Comparison of ENCODE assay signal across 8 cellular contexts in the genomic region with DNA sequence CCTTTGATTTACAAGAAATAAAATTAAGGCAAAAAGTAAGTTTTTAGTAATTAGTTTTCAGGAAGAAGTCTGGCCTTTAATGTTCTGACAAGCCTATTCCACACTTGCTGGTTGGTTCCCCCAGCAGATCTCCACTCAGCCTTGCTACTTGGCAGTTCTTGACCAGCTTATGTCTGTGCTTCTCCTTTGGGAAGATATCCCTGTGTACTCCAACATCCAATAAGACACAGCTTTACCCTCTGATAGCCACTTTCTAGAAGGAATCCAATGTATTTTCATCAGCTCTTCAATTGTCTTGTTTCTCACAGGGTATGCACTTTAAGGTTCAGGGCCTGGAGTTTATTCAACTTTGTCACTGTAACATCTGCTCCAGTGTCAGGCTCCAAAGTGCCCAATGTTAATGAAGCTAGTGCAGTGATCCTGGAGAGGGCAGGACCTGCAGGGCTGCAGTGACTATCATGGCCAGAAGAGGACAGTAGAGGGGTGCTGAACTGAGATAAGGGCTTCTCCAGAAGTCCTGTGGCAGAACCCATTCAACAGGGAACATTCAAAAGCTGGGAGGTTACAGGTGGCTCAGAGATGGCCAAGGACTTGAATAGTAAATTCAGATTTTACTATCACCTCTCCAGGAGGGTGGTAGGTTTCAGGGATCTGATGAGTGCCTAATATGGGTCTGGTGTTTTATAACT. TPM values are rescaled to one million over a fixed set of nuclear protein-coding genes. Genes with fewer than 3 reads are reported as not detected.
DNase-seq lines count a peak whose midpoint lies in the region; ATAC-seq and TF ChIP-seq lines count a peak whose summit lies in the region.

No MANE protein-coding gene starts in this region.

- H3K4me1 ChIP-seq in SK-N-SH (ENCODE audit: control insufficient read depth in 1 of 2, insufficient read depth in 2 of 2, low read depth in 1 of 2, low read length in 1 of 2): peaks cover 0 to 1% of the 10 kb centered on the region in 2 experiments; a peak in 1 of 4 replicates

- CTCF ChIA-PET in SK-N-SH (lab: Yijun Ruan, JAX): interaction anchor here (0.6 to 8.0 kb wide), 39 partner anchors 10 to 677 kb away, joined by 3 to 198 read pairs (median 4); a partner anchor contains a TSS

- peaks cover 0 to 7% (median 0%) of the 10 kb centered on the region in 5 experiments for H3K9me3 Mint-ChIP-seq in brain

- no peak overlapping the region for H3K9ac ChIP-seq in SK-N-SH

- POLR2A ChIA-PET in SK-N-SH (lab: Yijun Ruan, JAX): interaction anchor here (1.1 kb wide), 1 partner anchor 70 kb away, joined by 7 read pairs; a partner anchor contains a TSS

- H3F3A ChIP-seq in SK-N-SH (replicated peaks; ENCODE audit: insufficient read depth): no peaks in the 10 kb centered on the region

- H3K27me3 Mint-ChIP-seq in brain: peaks cover 4% of the 10 kb centered on the region

- peak overlapping the region in 1 of 2 experiments; percentile 27; a peak in 1 of 4 replicates for H3K4me3 ChIP-seq in SK-N-SH (ENCODE audit: low read depth in 2 of 2, low read length in 1 of 2)

- peaks cover 19 to 24% of the 10 kb centered on the region in 2 experiments for H3K36me3 ChIP-seq in SK-N-SH (replicated peaks in 1 of 2; ENCODE audit: control insufficient read depth in 1 of 2, insufficient read depth in 2 of 2, low read length in 1 of 2)

- H3K79me2 ChIP-seq in SK-N-SH (ENCODE audit: insufficient read depth): no peaks in the 10 kb centered on the region

- H4K20me1 ChIP-seq in SK-N-SH (ENCODE audit: insufficient read depth): no peaks in the 10 kb centered on the region

- TF ChIP-seq RAD21 in SK-N-SH (IDR thresholded peaks at IDR 0.05; ENCODE audit: low read length): peak; percentile 84

- no peaks in the 10 kb centered on the region; the same call in 1 of the 2 replicates for H3K27me3 ChIP-seq in SK-N-SH (ENCODE audit: insufficient read depth)

- peak; percentile 72 for TF ChIP-seq CTCF in SK-N-SH (IDR thresholded peaks at IDR 0.05)
- TF ChIP-seq CTCF in brain (conservative IDR thresholded peaks at IDR 0.05): peak; percentile 74 to 92

- H3K4me2 ChIP-seq in SK-N-SH: no peak overlapping the region

- DNase-seq in activated CD8-positive, alpha-beta memory T cell treated with anti-CD3 and anti-CD28 coated beads for 24 hours: peak; percentile 62
- DNase-seq in activated CD8-positive, alpha-beta memory T cell treated with anti-CD3 and anti-CD28 coated beads, Interleukin-2, amount 50 U/mL, for 48 hours: no peak
- DNase-seq in NCI-H1092 (lab: John Stamatoyannopoulos, UW) (peak; percentile 78), SK-N-SH (peak; percentile 57), kidney glomerular epithelial cell (lab: John Stamatoyannopoulos, UW) (peak; percentile 67)
- peak; percentile 35 to 43 for DNase-seq in stimulated activated CD4-positive, alpha-beta T cell treated with anti-CD3 and anti-CD28 coated beads, Interleukin-4, amount 100 ng/mL, for 48 hours (ENCODE audit: low read depth in 2 of 2)

- no peak overlapping the region for H2AFZ ChIP-seq in SK-N-SH (ENCODE audit: low read depth)

- H3K36me3 Mint-ChIP-seq in brain: peaks cover 9% of the 10 kb centered on the region

- no peak overlapping the region for H3K27ac ChIP-seq in SK-N-SH (ENCODE audit: low read depth in 2 of 2, low read length in 1 of 2)

- no peak for TF ChIP-seq EP300 in SK-N-SH (IDR thresholded peaks at IDR 0.05; ENCODE audit: borderline replicate concordance in 1 of 2, low read depth in 1 of 2, low read length in 1 of 2)

- H3K9me3 ChIP-seq in SK-N-SH: no peaks in the 10 kb centered on the region

- H3K4me1 Mint-ChIP-seq in brain: peaks cover 12% of the 10 kb centered on the region

- no peaks in the 10 kb centered on the region for H3K9me2 ChIP-seq in SK-N-SH

- no peak overlapping the region for H3K4me3 Mint-ChIP-seq in brain

- ATAC-seq in HG02571 (IDR thresholded peaks at IDR 0.05; ENCODE audit: unreplicated experiment): peak; percentile 78

- H3K27ac Mint-ChIP-seq in brain: peak overlapping the region in 3 of 5 experiments; percentile 12 to 66 (median 35)

TF ChIP-seq in SK-N-SH, 30 proteins besides CTCF, POLR2A, EP300 and RAD21:
- TF ChIP-seq JUND (IDR thresholded peaks at IDR 0.05) (no peak), SMC3 (IDR thresholded peaks at IDR 0.05; ENCODE audit: low read depth, low read length) (peak; percentile 77)

RNA-seq across cellular contexts. Expression of a gene that starts 22.9 kb away (rescaled TPM):
- polyA plus RNA-seq in SK-N-SH (2012; rRNA removed) (95.4 and 146 TPM in 2 replicates), brain (ENCODE audit: insufficient read depth, low read depth, low replicate concordance) (33.1 TPM)
- polyA plus RNA-seq in SK-N-SH (2012; cell fraction: cytosol; rRNA removed): 133 and 160 TPM in 2 replicates
- polyA plus RNA-seq in SK-N-SH (2012; cell fraction: nucleus; rRNA removed): 97.0 and 184 TPM in 2 replicates

RNA-seq across cellular contexts. Expression of a gene that starts 23.0 kb away (rescaled TPM):
- polyA plus RNA-seq in SK-N-SH (2012; rRNA removed) (66.2 and 120 TPM in 2 replicates), brain (ENCODE audit: insufficient read depth, low read depth, low replicate concordance) (1.8 TPM)
- 32.0 and 34.4 TPM in 2 replicates for polyA plus RNA-seq in SK-N-SH (2012; cell fraction: cytosol; rRNA removed)
- 242 and 548 TPM in 2 replicates for polyA plus RNA-seq in SK-N-SH (2012; cell fraction: nucleus; rRNA removed)

RNA-seq across cellular contexts. Expression of a gene that starts 42.0 kb away (rescaled TPM):
- polyA plus RNA-seq in SK-N-SH (2012; rRNA removed) (2.1 and 2.3 TPM in 2 replicates), brain (ENCODE audit: insufficient read depth, low read depth, low replicate concordance) (0.53 TPM)
- 0.41 and 0.52 TPM in 2 replicates for polyA plus RNA-seq in SK-N-SH (2012; cell fraction: cytosol; rRNA removed)
- 15.9 and 18.1 TPM in 2 replicates for polyA plus RNA-seq in SK-N-SH (2012; cell fraction: nucleus; rRNA removed)

Comparison
In these comparisons a context has a peak if more than half of its experiments do, and no peak if none do; other contexts are left out.
1. RNA of a gene that starts 23.0 kb away (polyA plus RNA-seq): 32.0 to 548 TPM in SK-N-SH; 1.8 TPM in brain (single experiment); every median in the first group is over 10 times any median in the second.